In the genomic region with DNA sequence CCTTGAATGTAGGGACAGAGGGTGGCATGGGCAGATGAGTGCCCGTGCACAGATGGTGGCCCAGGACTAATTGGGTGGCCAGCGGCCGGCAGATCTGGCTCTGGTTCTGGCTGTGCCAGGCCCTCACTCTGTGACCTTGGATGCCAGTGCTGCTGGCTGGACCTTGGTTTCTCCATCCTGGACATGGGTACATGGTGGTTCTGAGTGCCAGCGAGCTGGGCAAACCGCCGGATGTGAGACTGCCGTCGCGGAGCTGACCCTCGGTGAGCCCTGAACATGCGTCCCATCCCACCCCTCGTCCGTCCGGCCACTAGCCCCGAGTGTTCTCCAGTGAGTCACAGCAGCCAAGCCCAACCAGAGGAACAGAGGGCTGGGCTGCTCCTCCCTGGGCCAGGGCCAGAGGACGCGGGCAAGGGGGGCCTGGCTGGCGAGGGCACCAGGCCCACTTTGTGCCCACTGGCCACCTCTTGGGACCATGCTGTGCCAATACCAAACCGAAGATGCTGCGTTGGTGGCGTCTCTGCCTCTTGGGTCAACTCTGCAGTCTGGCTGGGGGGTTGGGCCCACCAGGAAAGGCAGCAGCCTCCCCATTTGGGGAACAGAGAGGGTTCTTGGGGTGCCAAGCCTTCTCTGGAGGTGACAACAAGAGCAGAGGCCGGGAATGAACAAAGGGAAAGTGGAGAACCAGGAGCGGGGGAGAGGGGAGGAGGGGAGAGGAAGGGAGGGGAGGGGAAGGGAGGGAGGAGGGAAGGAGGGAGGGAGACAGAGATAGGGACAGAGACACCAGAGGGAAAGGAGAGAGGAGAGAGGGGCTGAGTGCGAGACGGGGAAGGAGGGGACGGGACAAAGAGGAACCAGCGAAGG, we compare ENCODE assay signal across 8 cellular contexts. TPM values are rescaled to one million over a fixed set of nuclear protein-coding genes. Genes with fewer than 3 reads are reported as not detected.
A peak's percentile ranks its signal among the peaks of the same experiment; 100 is the strongest.
DNase-seq lines count a peak whose midpoint lies in the region; ATAC-seq and TF ChIP-seq lines count a peak whose summit lies in the region.

No MANE protein-coding gene starts in this region.

- H3K27ac Mint-ChIP-seq in GM23338, result no peak overlapping the region
- no peak overlapping the region for H3K27ac Mint-ChIP-seq in nephron progenitor cell

- H3K9me2 ChIP-seq in GM23338 (ENCODE audit: insufficient read depth), result no peaks in the 10 kb centered on the region

- TF ChIP-seq CTCF in GM23338 (conservative IDR thresholded peaks at IDR 0.05; ENCODE audit: low read depth in 2 of 2), result no peak
- TF ChIP-seq CTCF in fibroblast of the aortic adventitia (IDR thresholded peaks at IDR 0.05; ENCODE audit: insufficient read depth, low read length), result no peak
- TF ChIP-seq CTCF in nephron progenitor cell (IDR thresholded peaks at IDR 0.05), result no peak

- no peaks in the 10 kb centered on the region for H3K9me3 ChIP-seq in SJCRH30 (replicated peaks)

- no peaks in the 10 kb centered on the region for H3K27me3 ChIP-seq in GM23338 (ENCODE audit: insufficient read depth)
- peaks cover 17% of the 10 kb centered on the region for H3K27me3 ChIP-seq in SJCRH30

- H4K20me1 ChIP-seq in GM23338 (replicated peaks; ENCODE audit: insufficient read depth), result no peaks in the 10 kb centered on the region

- no peaks in the 10 kb centered on the region for H3K79me2 ChIP-seq in GM23338 (replicated peaks; ENCODE audit: insufficient read depth)

- H3K27me3 Mint-ChIP-seq in GM23338 (ENCODE audit: insufficient read depth, low read depth, poor library complexity) (peaks cover 5% of the 10 kb centered on the region), nephron progenitor cell (ENCODE audit: low read depth, poor library complexity) (peaks cover 8% of the 10 kb centered on the region)

- H3K36me3 Mint-ChIP-seq in GM23338 (ENCODE audit: low read depth), result no peaks in the 10 kb centered on the region
- no peaks in the 10 kb centered on the region for H3K36me3 Mint-ChIP-seq in nephron progenitor cell (ENCODE audit: low read depth)

- no peaks in the 10 kb centered on the region for H3F3A ChIP-seq in GM23338 (replicated peaks; ENCODE audit: low read depth)

- no peak overlapping the region for H3K4me3 ChIP-seq in GM23338
- H3K4me3 ChIP-seq in SJCRH30, result no peak overlapping the region
- H3K4me3 ChIP-seq in fibroblast of the aortic adventitia (ENCODE audit: low read depth, low read length), result peak overlapping the region; percentile 31

- H3K9me3 Mint-ChIP-seq in GM23338 (no peaks in the 10 kb centered on the region), nephron progenitor cell (no peaks in the 10 kb centered on the region)

- peak; percentile 53 for DNase-seq in GM23338 (ENCODE audit: low spot score)
- DNase-seq in SJCRH30, result peak; percentile 56 to 64
- peak; percentile 82 for DNase-seq in fibroblast of the aortic adventitia (ENCODE audit: low read depth)
- DNase-seq in nephron progenitor cell, result peak; percentile 64
- DNase-seq in activated naive CD4-positive, alpha-beta T cell (lab: John Stamatoyannopoulos, UW), result no peak
- DNase-seq in activated CD8-positive, alpha-beta memory T cell treated with anti-CD3 and anti-CD28 coated beads for 24 hours, result no peak

- H3K4me1 Mint-ChIP-seq in GM23338, result no peaks in the 10 kb centered on the region
- H3K4me1 Mint-ChIP-seq in nephron progenitor cell, result peaks cover 7% of the 10 kb centered on the region

- no peak overlapping the region for H2AFZ ChIP-seq in GM23338

- H3K4me2 ChIP-seq in GM23338, result no peak overlapping the region

- ATAC-seq in GM23338 (peak; percentile 91), HG02938 (IDR thresholded peaks at IDR 0.05; ENCODE audit: unreplicated experiment) (no peak), GM19397 (IDR thresholded peaks at IDR 0.05; ENCODE audit: unreplicated experiment) (no peak)

- no peaks in the 10 kb centered on the region for H3K4me1 ChIP-seq in GM23338 (ENCODE audit: insufficient read depth)
- H3K4me1 ChIP-seq in SJCRH30, result peaks cover 19% of the 10 kb centered on the region

- H3K27ac ChIP-seq in GM23338 (ENCODE audit: low read depth) (no peak overlapping the region), SJCRH30 (no peak overlapping the region)

- H3K4me3 Mint-ChIP-seq in GM23338 (no peak overlapping the region), nephron progenitor cell (no peak overlapping the region)

- no peaks in the 10 kb centered on the region for H3K36me3 ChIP-seq in GM23338 (ENCODE audit: insufficient read depth)
- no peaks in the 10 kb centered on the region for H3K36me3 ChIP-seq in SJCRH30

RNA-seq across cellular contexts. Expression of gene LSP1, which starts 10.7 kb away (rescaled TPM):
- not detected in 2 replicates for total RNA-seq in GM23338 (2014; rRNA removed; shearing (Covaris generic))
- polyA plus RNA-seq in GM23338 (2016; fragmentation: Nextera tagmentation; extraction: Ambion mirVana), result 0.84 and 0.96 TPM in 2 replicates
- 15.0 and 15.4 TPM in 2 replicates for total RNA-seq in SJCRH30 (2014; rRNA removed; shearing (Covaris generic))
- total RNA-seq in fibroblast of the aortic adventitia (ENCODE audit: low replicate concordance), result 18.7 and 40.2 TPM in 2 replicates

RNA-seq across cellular contexts. Expression of gene TNNI2, which starts 24.8 kb away (rescaled TPM):
- not detected in 2 replicates for total RNA-seq in GM23338 (2014; rRNA removed; shearing (Covaris generic))
- polyA plus RNA-seq in GM23338 (2016; fragmentation: Nextera tagmentation; extraction: Ambion mirVana), result not detected in 2 replicates
- 20.2 and 20.5 TPM in 2 replicates for total RNA-seq in SJCRH30 (2014; rRNA removed; shearing (Covaris generic))
- not detected in 2 replicates for total RNA-seq in fibroblast of the aortic adventitia (ENCODE audit: low replicate concordance)

RNA-seq across cellular contexts. Expression of gene PRR33, which starts 28.1 kb away (rescaled TPM):
- 0.04 TPM in 1 of 2 replicates, not detected in the other for total RNA-seq in GM23338 (2014; rRNA removed; shearing (Covaris generic))
- not detected in 2 replicates for polyA plus RNA-seq in GM23338 (2016; fragmentation: Nextera tagmentation; extraction: Ambion mirVana)
- 0.02 and 0.05 TPM in 2 replicates for total RNA-seq in SJCRH30 (2014; rRNA removed; shearing (Covaris generic))
- not detected in 2 replicates for total RNA-seq in fibroblast of the aortic adventitia (ENCODE audit: low replicate concordance)

RNA-seq across cellular contexts. Expression of gene SYT8, which starts 28.8 kb away (rescaled TPM):
- total RNA-seq in GM23338 (2014; rRNA removed; shearing (Covaris generic)), result not detected in 2 replicates
- not detected in 2 replicates for polyA plus RNA-seq in GM23338 (2016; fragmentation: Nextera tagmentation; extraction: Ambion mirVana)
- total RNA-seq in SJCRH30 (2014; rRNA removed; shearing (Covaris generic)), result 1.7 and 2.7 TPM in 2 replicates
- total RNA-seq in fibroblast of the aortic adventitia (ENCODE audit: low replicate concordance), result 0.82 TPM in 1 of 2 replicates, not detected in the other

RNA-seq across cellular contexts. Expression of gene TNNT3, which starts 55.9 kb away (rescaled TPM):
- total RNA-seq in GM23338 (2014; rRNA removed; shearing (Covaris generic)), result not detected in 2 replicates
- polyA plus RNA-seq in GM23338 (2016; fragmentation: Nextera tagmentation; extraction: Ambion mirVana), result not detected in 2 replicates
- total RNA-seq in SJCRH30 (2014; rRNA removed; shearing (Covaris generic)), result 2.2 and 2.3 TPM in 2 replicates
- 0.81 and 6.5 TPM in 2 replicates for total RNA-seq in fibroblast of the aortic adventitia (ENCODE audit: low replicate concordance)

Comparison
In these comparisons a context has a peak if more than half of its experiments do, and no peak if none do; other contexts are left out.
1. DNase-seq: peak in GM23338 (single experiment), SJCRH30 (2 of 2), fibroblast of the aortic adventitia (single experiment) and nephron progenitor cell (single experiment); none in activated naive CD4-positive, alpha-beta T cell (0 of 4) and activated CD8-positive, alpha-beta memory T cell treated with anti-CD3 and anti-CD28 coated beads for 24 hours (single experiment).
2. RNA of gene LSP1, which starts 10.7 kb away (total RNA-seq): 18.7 to 40.2 TPM in fibroblast of the aortic adventitia and 15.0 to 15.4 TPM in SJCRH30; not detected in GM23338; every median in the first group is over 10 times any median in the second.
3. RNA of gene TNNI2, which starts 24.8 kb away (total RNA-seq): 20.2 to 20.5 TPM in SJCRH30; not detected in GM23338 and not detected in fibroblast of the aortic adventitia; every median in the first group is over 10 times any median in the second.